In genomic region chr16:3654249-3654991, GRCh38 we compare ENCODE assay signal across 1 cellular context.
A peak's percentile ranks its signal among the peaks of the same experiment; 100 is the strongest.
TF ChIP-seq lines count a peak whose summit lies in the region.

Gene DNASE1, plus strand, starts transcription at chr16:3654691. Its CDS starts 683 bp downstream, at chr16:3655374.

TF ChIP-seq in HepG2, 621 proteins besides CTCF, POLR2A, EP300 and RAD21 (continued from another document and continues in another):
- TF ChIP-seq GRHL1 (CRISPR knock-in tag; conservative IDR thresholded peaks at IDR 0.05) (no peak), ZBTB42 (CRISPR knock-in tag; IDR thresholded peaks at IDR 0.05) (no peak), CERS6 (CRISPR knock-in tag; IDR thresholded peaks at IDR 0.05) (no peak), RBM22 (optimal IDR thresholded peaks at IDR 0.05; ENCODE audit: low read length) (peak; percentile 81), ELF4 (CRISPR knock-in tag; IDR thresholded peaks at IDR 0.05; ENCODE audit: borderline replicate concordance) (no peak), KLF9 (CRISPR knock-in tag; IDR thresholded peaks at IDR 0.05; ENCODE audit: low read depth) (no peak), ZNF792 (CRISPR knock-in tag; IDR thresholded peaks at IDR 0.05) (no peak), REPIN1 (CRISPR knock-in tag; IDR thresholded peaks at IDR 0.05; ENCODE audit: borderline replicate concordance, low read depth) (peak; percentile 52; the same call in 1 of the 2 replicates), KDM3A (CRISPR knock-in tag; IDR thresholded peaks at IDR 0.05; ENCODE audit: low read depth) (no peak), SMYD3 (CRISPR knock-in tag; IDR thresholded peaks at IDR 0.05) (no peak), ZNF883 (CRISPR knock-in tag; IDR thresholded peaks at IDR 0.05; ENCODE audit: not compliant biosample characterization) (peak; percentile 42), KDM1A (CRISPR knock-in tag; IDR thresholded peaks at IDR 0.05) (no peak), DMTF1 (CRISPR knock-in tag; IDR thresholded peaks at IDR 0.05) (no peak), ZNF512 (CRISPR knock-in tag; IDR thresholded peaks at IDR 0.05) (no peak), ZC3H13 (CRISPR knock-in tag; IDR thresholded peaks at IDR 0.05) (peak; percentile 68; the same call in 1 of the 2 replicates), CBX1 (IDR thresholded peaks at IDR 0.05; ENCODE audit: low read depth) (no peak), SKIL (CRISPR knock-in tag; IDR thresholded peaks at IDR 0.05; ENCODE audit: borderline replicate concordance) (no peak), ZNF879 (CRISPR knock-in tag; IDR thresholded peaks at IDR 0.05) (no peak), RCOR2 (CRISPR knock-in tag; IDR thresholded peaks at IDR 0.05) (0 out of 2 replicates have a peak, but pooled peaks have one; percentile 33), IRX3 (CRISPR knock-in tag; IDR thresholded peaks at IDR 0.05; ENCODE audit: borderline replicate concordance, low read depth) (no peak), JUNB (CRISPR knock-in tag; IDR thresholded peaks at IDR 0.05; ENCODE audit: borderline replicate concordance) (no peak), ZNF567 (CRISPR knock-in tag; IDR thresholded peaks at IDR 0.05; ENCODE audit: borderline replicate concordance) (no peak), ZEB1 (IDR thresholded peaks at IDR 0.05; ENCODE audit: insufficient replicate concordance, low read depth) (peak; percentile 90), ZNF720 (CRISPR knock-in tag; IDR thresholded peaks at IDR 0.05) (no peak), WIZ (CRISPR knock-in tag; IDR thresholded peaks at IDR 0.05) (no peak), RFX5 (IDR thresholded peaks at IDR 0.05; ENCODE audit: low read depth, low read length) (no peak), ZNF142 (CRISPR knock-in tag; IDR thresholded peaks at IDR 0.05) (0 out of 2 replicates have a peak, but pooled peaks have one; percentile 34), BRCA1 (CRISPR knock-in tag; IDR thresholded peaks at IDR 0.05) (no peak), AGO2 (optimal IDR thresholded peaks at IDR 0.05; ENCODE audit: low read depth, low read length) (peak; percentile 73), KMT2B (CRISPR knock-in tag; IDR thresholded peaks at IDR 0.05) (no peak), ZNF180 (CRISPR knock-in tag; IDR thresholded peaks at IDR 0.05; ENCODE audit: borderline replicate concordance, low read depth) (no peak), ZIK1 (CRISPR knock-in tag; IDR thresholded peaks at IDR 0.05; ENCODE audit: borderline replicate concordance, low read depth) (no peak), THYN1 (CRISPR knock-in tag; IDR thresholded peaks at IDR 0.05; ENCODE audit: borderline replicate concordance, low read depth) (no peak), NFIC (IDR thresholded peaks at IDR 0.05; ENCODE audit: low read length) (no peak), ZNF572 (CRISPR knock-in tag; IDR thresholded peaks at IDR 0.05) (no peak), ZNF674 (CRISPR knock-in tag; IDR thresholded peaks at IDR 0.05; ENCODE audit: low read depth) (no peak), ELF1 (CRISPR knock-in tag; IDR thresholded peaks at IDR 0.05) (peak; percentile 22; the same call in 1 of the 2 replicates), ATF5 (CRISPR knock-in tag; IDR thresholded peaks at IDR 0.05; ENCODE audit: low read depth) (no peak), POGZ (CRISPR knock-in tag; IDR thresholded peaks at IDR 0.05) (peak; percentile 65; the same call in 1 of the 2 replicates), MAX (IDR thresholded peaks at IDR 0.05) (no peak; the same call in 1 of the 2 replicates), ZBTB26 (CRISPR knock-in tag; IDR thresholded peaks at IDR 0.05; ENCODE audit: borderline replicate concordance) (no peak; the same call in 1 of the 2 replicates), IKZF5 (CRISPR knock-in tag; IDR thresholded peaks at IDR 0.05) (peak; percentile 73; the same call in 1 of the 2 replicates), SPEN (CRISPR knock-in tag; IDR thresholded peaks at IDR 0.05; ENCODE audit: low read depth) (no peak; the same call in 1 of the 2 replicates), ZBTB38 (CRISPR knock-in tag; IDR thresholded peaks at IDR 0.05) (peak; percentile 94), IRF2 (CRISPR knock-in tag; IDR thresholded peaks at IDR 0.05) (no peak)
